ENCODE assay signal across 2 cellular contexts in the genomic region with DNA sequence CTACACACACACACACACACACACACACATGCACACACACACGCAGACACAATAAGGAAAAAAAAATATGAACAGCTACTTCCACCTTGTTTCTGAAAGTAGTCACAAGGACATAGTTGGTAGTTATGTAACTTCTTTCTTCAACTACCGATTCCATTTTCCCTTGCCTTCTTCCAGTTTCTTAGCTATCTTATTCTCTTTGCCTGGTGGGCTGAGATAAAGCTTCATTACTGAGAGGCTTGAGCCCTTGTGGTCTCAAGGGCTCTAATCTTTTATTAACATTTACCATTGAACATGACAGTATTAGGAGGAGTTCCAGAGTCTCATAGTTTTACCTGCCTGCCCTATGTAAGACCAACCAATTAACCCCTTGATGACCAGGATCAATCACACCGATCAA.
TF ChIP-seq lines count a peak whose summit lies in the region.

No MANE protein-coding gene starts in this region.

TF ChIP-seq in HEK293, 187 proteins besides CTCF, POLR2A, EP300 and RAD21:
- TF ChIP-seq, protein P1, sequence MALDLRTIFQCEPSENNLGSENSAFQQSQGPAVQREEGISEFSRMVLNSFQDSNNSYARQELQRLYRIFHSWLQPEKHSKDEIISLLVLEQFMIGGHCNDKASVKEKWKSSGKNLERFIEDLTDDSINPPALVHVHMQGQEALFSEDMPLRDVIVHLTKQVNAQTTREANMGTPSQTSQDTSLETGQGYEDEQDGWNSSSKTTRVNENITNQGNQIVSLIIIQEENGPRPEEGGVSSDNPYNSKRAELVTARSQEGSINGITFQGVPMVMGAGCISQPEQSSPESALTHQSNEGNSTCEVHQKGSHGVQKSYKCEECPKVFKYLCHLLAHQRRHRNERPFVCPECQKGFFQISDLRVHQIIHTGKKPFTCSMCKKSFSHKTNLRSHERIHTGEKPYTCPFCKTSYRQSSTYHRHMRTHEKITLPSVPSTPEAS (tag by site-specific recombination; IDR thresholded peaks at IDR 0.05): 0 out of 2 replicates have a peak, but pooled peaks have one; percentile 34
- no peak for TF ChIP-seq TCF7L2 (IDR thresholded peaks at IDR 0.05; ENCODE audit: borderline replicate concordance, low read depth, low read length)
- TF ChIP-seq ZNF560 (tag by site-specific recombination; IDR thresholded peaks at IDR 0.05; ENCODE audit: borderline replicate concordance): no peak
- no peak for TF ChIP-seq ZNF521 (tag by site-specific recombination; IDR thresholded peaks at IDR 0.05)
- no peak for TF ChIP-seq ZNF548 (tag by site-specific recombination; IDR thresholded peaks at IDR 0.05)
- no peak for TF ChIP-seq ZNF140 (tag by site-specific recombination; IDR thresholded peaks at IDR 0.05)
TF ChIP-seq in HEK293: peak in this region for 1.

TF ChIP-seq in K562, 482 proteins besides CTCF, POLR2A, EP300 and RAD21 (continued from another document and continues in another):
- no peak for TF ChIP-seq YY1 (IDR thresholded peaks at IDR 0.05; ENCODE audit: borderline replicate concordance in 1 of 3, control insufficient read depth in 1 of 3, extremely low read depth in 1 of 3, insufficient read depth in 3 of 3, insufficient read length in 1 of 3, insufficient replicate concordance in 2 of 3, low read depth in 1 of 3, low read length in 2 of 3)
- TF ChIP-seq, protein P2, sequence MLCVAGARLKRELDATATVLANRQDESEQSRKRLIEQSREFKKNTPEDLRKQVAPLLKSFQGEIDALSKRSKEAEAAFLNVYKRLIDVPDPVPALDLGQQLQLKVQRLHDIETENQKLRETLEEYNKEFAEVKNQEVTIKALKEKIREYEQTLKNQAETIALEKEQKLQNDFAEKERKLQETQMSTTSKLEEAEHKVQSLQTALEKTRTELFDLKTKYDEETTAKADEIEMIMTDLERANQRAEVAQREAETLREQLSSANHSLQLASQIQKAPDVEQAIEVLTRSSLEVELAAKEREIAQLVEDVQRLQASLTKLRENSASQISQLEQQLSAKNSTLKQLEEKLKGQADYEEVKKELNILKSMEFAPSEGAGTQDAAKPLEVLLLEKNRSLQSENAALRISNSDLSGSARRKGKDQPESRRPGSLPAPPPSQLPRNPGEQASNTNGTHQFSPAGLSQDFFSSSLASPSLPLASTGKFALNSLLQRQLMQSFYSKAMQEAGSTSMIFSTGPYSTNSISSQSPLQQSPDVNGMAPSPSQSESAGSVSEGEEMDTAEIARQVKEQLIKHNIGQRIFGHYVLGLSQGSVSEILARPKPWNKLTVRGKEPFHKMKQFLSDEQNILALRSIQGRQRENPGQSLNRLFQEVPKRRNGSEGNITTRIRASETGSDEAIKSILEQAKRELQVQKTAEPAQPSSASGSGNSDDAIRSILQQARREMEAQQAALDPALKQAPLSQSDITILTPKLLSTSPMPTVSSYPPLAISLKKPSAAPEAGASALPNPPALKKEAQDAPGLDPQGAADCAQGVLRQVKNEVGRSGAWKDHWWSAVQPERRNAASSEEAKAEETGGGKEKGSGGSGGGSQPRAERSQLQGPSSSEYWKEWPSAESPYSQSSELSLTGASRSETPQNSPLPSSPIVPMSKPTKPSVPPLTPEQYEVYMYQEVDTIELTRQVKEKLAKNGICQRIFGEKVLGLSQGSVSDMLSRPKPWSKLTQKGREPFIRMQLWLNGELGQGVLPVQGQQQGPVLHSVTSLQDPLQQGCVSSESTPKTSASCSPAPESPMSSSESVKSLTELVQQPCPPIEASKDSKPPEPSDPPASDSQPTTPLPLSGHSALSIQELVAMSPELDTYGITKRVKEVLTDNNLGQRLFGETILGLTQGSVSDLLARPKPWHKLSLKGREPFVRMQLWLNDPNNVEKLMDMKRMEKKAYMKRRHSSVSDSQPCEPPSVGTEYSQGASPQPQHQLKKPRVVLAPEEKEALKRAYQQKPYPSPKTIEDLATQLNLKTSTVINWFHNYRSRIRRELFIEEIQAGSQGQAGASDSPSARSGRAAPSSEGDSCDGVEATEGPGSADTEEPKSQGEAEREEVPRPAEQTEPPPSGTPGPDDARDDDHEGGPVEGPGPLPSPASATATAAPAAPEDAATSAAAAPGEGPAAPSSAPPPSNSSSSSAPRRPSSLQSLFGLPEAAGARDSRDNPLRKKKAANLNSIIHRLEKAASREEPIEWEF (CRISPR knock-in tag; IDR thresholded peaks at IDR 0.05): no peak
- no peak for TF ChIP-seq ZEB2 (IDR thresholded peaks at IDR 0.05)
- peak; percentile 90 for TF ChIP-seq DPF2 (IDR thresholded peaks at IDR 0.05)
- TF ChIP-seq MBD2 (IDR thresholded peaks at IDR 0.05; ENCODE audit: borderline replicate concordance, low read depth): no peak
- no peak for TF ChIP-seq U2AF1 (optimal IDR thresholded peaks at IDR 0.05; ENCODE audit: low read depth, low read length)
- TF ChIP-seq PYGO2 (tag; IDR thresholded peaks at IDR 0.05): no peak
- no peak for TF ChIP-seq ZNF347 (CRISPR knock-in tag; IDR thresholded peaks at IDR 0.05; ENCODE audit: low read depth)
- TF ChIP-seq ERF (CRISPR knock-in tag; IDR thresholded peaks at IDR 0.05): no peak
- no peak for TF ChIP-seq RHOXF2B (CRISPR knock-in tag; conservative IDR thresholded peaks at IDR 0.05)
- no peak for TF ChIP-seq SMC3 (conservative IDR thresholded peaks at IDR 0.05; ENCODE audit: insufficient read depth, low read depth, low read length)
- peak; percentile 75; the same call in 1 of the 2 replicates for TF ChIP-seq ESRRA (IDR thresholded peaks at IDR 0.05; ENCODE audit: borderline replicate concordance, low read depth)
- TF ChIP-seq SOX6 (IDR thresholded peaks at IDR 0.05): peak; percentile 74
- no peak for TF ChIP-seq NFXL1 (CRISPR knock-in tag; IDR thresholded peaks at IDR 0.05)
- TF ChIP-seq TAL1 (IDR thresholded peaks at IDR 0.05): peak; percentile 89
- no peak for TF ChIP-seq ZNF224 (CRISPR knock-in tag; IDR thresholded peaks at IDR 0.05)
- no peak for TF ChIP-seq RBM17 (IDR thresholded peaks at IDR 0.05; ENCODE audit: borderline replicate concordance, low read depth, low read length)
- TF ChIP-seq, protein P3, sequence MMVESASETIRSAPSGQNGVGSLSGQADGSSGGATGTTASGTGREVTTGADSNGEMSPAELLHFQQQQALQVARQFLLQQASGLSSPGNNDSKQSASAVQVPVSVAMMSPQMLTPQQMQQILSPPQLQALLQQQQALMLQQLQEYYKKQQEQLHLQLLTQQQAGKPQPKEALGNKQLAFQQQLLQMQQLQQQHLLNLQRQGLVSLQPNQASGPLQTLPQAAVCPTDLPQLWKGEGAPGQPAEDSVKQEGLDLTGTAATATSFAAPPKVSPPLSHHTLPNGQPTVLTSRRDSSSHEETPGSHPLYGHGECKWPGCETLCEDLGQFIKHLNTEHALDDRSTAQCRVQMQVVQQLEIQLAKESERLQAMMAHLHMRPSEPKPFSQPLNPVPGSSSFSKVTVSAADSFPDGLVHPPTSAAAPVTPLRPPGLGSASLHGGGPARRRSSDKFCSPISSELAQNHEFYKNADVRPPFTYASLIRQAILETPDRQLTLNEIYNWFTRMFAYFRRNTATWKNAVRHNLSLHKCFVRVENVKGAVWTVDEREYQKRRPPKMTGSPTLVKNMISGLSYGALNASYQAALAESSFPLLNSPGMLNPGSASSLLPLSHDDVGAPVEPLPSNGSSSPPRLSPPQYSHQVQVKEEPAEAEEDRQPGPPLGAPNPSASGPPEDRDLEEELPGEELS (CRISPR knock-in tag; IDR thresholded peaks at IDR 0.05; ENCODE audit: borderline replicate concordance): no peak
- no peak for TF ChIP-seq MTA3 (IDR thresholded peaks at IDR 0.05; ENCODE audit: borderline replicate concordance)
- TF ChIP-seq, protein P4, sequence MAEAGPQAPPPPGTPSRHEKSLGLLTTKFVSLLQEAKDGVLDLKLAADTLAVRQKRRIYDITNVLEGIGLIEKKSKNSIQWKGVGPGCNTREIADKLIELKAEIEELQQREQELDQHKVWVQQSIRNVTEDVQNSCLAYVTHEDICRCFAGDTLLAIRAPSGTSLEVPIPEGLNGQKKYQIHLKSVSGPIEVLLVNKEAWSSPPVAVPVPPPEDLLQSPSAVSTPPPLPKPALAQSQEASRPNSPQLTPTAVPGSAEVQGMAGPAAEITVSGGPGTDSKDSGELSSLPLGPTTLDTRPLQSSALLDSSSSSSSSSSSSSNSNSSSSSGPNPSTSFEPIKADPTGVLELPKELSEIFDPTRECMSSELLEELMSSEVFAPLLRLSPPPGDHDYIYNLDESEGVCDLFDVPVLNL (CRISPR knock-in tag; IDR thresholded peaks at IDR 0.05; ENCODE audit: low read depth): no peak
- no peak for TF ChIP-seq U2AF2 (optimal IDR thresholded peaks at IDR 0.05; ENCODE audit: low read depth, low read length)
- no peak for TF ChIP-seq CC2D1A (IDR thresholded peaks at IDR 0.05)
- no peak for TF ChIP-seq NCOA6 (IDR thresholded peaks at IDR 0.05)
- no peak for TF ChIP-seq ZSCAN32 (CRISPR knock-in tag; IDR thresholded peaks at IDR 0.05)
- no peak for TF ChIP-seq MECOM (CRISPR knock-in tag; IDR thresholded peaks at IDR 0.05)
- no peak for TF ChIP-seq POU5F1 (IDR thresholded peaks at IDR 0.05; ENCODE audit: borderline replicate concordance, low read depth, low read length, partially characterized antibody)
- TF ChIP-seq POLR2AphosphoS2 (IDR thresholded peaks at IDR 0.05; ENCODE audit: low read length): no peak
- TF ChIP-seq SRSF1 (IDR thresholded peaks at IDR 0.05; ENCODE audit: low read depth, low read length): no peak
- no peak for TF ChIP-seq RUNX1 (IDR thresholded peaks at IDR 0.05; ENCODE audit: low read depth)
- TF ChIP-seq, protein P5, sequence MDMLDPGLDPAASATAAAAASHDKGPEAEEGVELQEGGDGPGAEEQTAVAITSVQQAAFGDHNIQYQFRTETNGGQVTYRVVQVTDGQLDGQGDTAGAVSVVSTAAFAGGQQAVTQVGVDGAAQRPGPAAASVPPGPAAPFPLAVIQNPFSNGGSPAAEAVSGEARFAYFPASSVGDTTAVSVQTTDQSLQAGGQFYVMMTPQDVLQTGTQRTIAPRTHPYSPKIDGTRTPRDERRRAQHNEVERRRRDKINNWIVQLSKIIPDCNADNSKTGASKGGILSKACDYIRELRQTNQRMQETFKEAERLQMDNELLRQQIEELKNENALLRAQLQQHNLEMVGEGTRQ (CRISPR knock-in tag; IDR thresholded peaks at IDR 0.05): no peak
- TF ChIP-seq ZNF408 (CRISPR knock-in tag; IDR thresholded peaks at IDR 0.05; ENCODE audit: low read depth): no peak
- TF ChIP-seq, protein P6, sequence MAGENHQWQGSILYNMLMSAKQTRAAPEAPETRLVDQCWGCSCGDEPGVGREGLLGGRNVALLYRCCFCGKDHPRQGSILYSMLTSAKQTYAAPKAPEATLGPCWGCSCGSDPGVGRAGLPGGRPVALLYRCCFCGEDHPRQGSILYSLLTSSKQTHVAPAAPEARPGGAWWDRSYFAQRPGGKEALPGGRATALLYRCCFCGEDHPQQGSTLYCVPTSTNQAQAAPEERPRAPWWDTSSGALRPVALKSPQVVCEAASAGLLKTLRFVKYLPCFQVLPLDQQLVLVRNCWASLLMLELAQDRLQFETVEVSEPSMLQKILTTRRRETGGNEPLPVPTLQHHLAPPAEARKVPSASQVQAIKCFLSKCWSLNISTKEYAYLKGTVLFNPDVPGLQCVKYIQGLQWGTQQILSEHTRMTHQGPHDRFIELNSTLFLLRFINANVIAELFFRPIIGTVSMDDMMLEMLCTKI (IDR thresholded peaks at IDR 0.05; ENCODE audit: partially characterized antibody): no peak
- no peak for TF ChIP-seq RBM25 (IDR thresholded peaks at IDR 0.05; ENCODE audit: low read depth, low read length, severe bottlenecking)
- no peak for TF ChIP-seq DMBX1 (CRISPR knock-in tag; IDR thresholded peaks at IDR 0.05; ENCODE audit: borderline replicate concordance)
- no peak for TF ChIP-seq ZNF551 (CRISPR knock-in tag; IDR thresholded peaks at IDR 0.05)
- TF ChIP-seq CHCHD3 (CRISPR knock-in tag; IDR thresholded peaks at IDR 0.05): no peak
- TF ChIP-seq HIVEP1 (CRISPR knock-in tag; IDR thresholded peaks at IDR 0.05): no peak
- TF ChIP-seq EZH2 (IDR thresholded peaks at IDR 0.05; ENCODE audit: borderline replicate concordance, low read depth, low read length): no peak; the same call in 1 of the 2 replicates
- TF ChIP-seq PURB (CRISPR knock-in tag; IDR thresholded peaks at IDR 0.05; ENCODE audit: low read depth): no peak
- TF ChIP-seq, protein P7, sequence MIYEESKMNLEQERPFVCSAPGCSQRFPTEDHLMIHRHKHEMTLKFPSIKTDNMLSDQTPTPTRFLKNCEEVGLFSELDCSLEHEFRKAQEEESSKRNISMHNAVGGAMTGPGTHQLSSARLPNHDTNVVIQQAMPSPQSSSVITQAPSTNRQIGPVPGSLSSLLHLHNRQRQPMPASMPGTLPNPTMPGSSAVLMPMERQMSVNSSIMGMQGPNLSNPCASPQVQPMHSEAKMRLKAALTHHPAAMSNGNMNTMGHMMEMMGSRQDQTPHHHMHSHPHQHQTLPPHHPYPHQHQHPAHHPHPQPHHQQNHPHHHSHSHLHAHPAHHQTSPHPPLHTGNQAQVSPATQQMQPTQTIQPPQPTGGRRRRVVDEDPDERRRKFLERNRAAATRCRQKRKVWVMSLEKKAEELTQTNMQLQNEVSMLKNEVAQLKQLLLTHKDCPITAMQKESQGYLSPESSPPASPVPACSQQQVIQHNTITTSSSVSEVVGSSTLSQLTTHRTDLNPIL (CRISPR knock-in tag; IDR thresholded peaks at IDR 0.05): no peak
- TF ChIP-seq ZFP36 (IDR thresholded peaks at IDR 0.05; ENCODE audit: low read depth, low read length, partially characterized antibody): no peak
- peak; percentile 95 for TF ChIP-seq ARID1B (IDR thresholded peaks at IDR 0.05)
- no peak for TF ChIP-seq PTRF (tag; IDR thresholded peaks at IDR 0.05)
- TF ChIP-seq XRCC4 (IDR thresholded peaks at IDR 0.05; ENCODE audit: extremely low read depth, insufficient read depth, insufficient read length): no peak
- TF ChIP-seq, protein P8, sequence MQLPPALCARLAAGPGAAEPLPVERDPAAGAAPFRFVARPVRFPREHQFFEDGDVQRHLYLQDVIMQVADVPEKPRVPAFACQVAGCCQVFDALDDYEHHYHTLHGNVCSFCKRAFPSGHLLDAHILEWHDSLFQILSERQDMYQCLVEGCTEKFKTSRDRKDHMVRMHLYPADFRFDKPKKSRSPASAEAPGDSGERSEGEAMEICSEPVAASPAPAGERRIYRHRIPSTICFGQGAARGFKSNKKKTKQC (CRISPR knock-in tag; IDR thresholded peaks at IDR 0.05): no peak
- no peak for TF ChIP-seq TCF7 (IDR thresholded peaks at IDR 0.05; ENCODE audit: borderline replicate concordance)
- TF ChIP-seq NCOR1 (IDR thresholded peaks at IDR 0.05): peak; percentile 89
- TF ChIP-seq, protein P9, sequence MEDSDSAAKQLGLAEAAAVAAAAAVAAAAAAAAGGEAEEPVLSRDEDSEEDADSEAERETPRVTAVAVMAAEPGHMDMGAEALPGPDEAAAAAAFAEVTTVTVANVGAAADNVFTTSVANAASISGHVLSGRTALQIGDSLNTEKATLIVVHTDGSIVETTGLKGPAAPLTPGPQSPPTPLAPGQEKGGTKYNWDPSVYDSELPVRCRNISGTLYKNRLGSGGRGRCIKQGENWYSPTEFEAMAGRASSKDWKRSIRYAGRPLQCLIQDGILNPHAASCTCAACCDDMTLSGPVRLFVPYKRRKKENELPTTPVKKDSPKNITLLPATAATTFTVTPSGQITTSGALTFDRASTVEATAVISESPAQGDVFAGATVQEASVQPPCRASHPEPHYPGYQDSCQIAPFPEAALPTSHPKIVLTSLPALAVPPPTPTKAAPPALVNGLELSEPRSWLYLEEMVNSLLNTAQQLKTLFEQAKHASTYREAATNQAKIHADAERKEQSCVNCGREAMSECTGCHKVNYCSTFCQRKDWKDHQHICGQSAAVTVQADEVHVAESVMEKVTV (CRISPR knock-in tag; IDR thresholded peaks at IDR 0.05): no peak
- TF ChIP-seq, protein P10, sequence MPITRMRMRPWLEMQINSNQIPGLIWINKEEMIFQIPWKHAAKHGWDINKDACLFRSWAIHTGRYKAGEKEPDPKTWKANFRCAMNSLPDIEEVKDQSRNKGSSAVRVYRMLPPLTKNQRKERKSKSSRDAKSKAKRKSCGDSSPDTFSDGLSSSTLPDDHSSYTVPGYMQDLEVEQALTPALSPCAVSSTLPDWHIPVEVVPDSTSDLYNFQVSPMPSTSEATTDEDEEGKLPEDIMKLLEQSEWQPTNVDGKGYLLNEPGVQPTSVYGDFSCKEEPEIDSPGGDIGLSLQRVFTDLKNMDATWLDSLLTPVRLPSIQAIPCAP (CRISPR knock-in tag; IDR thresholded peaks at IDR 0.05; ENCODE audit: borderline replicate concordance): no peak
- TF ChIP-seq KLF16 (IDR thresholded peaks at IDR 0.05): peak; percentile 76
